Comparison of ENCODE assay signal across 9 cellular contexts in genomic region chr1:153608089-153608672, GRCh38. TPM values are rescaled to one million over a fixed set of nuclear protein-coding genes. Genes with fewer than 3 reads are reported as not detected.
DNase-seq lines count a peak whose midpoint lies in the region; ATAC-seq and TF ChIP-seq lines count a peak whose summit lies in the region.
"Had no signal": no experiment of that assay in that cellular context is flagged by ENCODE, and none has a peak within 500 bp of the region (broad histone marks: within the 10 kb centered on the region; RNA-seq: fewer than 3 reads in every experiment).

No MANE protein-coding gene starts in this region.

- H3K36me3 ChIP-seq in HEK293 (ENCODE audit: control insufficient read depth in 2 of 2, insufficient read depth in 1 of 2, low read length in 2 of 2) (no peaks in the 10 kb centered on the region), brain microvascular endothelial cell (replicated peaks) (peaks cover 9% of the 10 kb centered on the region), stomach smooth muscle (ENCODE audit: control insufficient read depth in 2 of 2, insufficient read depth in 2 of 2, low read length in 2 of 2) (peaks cover 13 to 17% of the 10 kb centered on the region in 2 donors)

- no peaks in the 10 kb centered on the region for H3K27me3 ChIP-seq in brain microvascular endothelial cell (replicated peaks)
- H3K27me3 ChIP-seq in layer of hippocampus (ENCODE audit: control insufficient read depth, insufficient read depth, low read length) = no peaks in the 10 kb centered on the region
- no peaks in the 10 kb centered on the region for H3K27me3 ChIP-seq in stomach smooth muscle (ENCODE audit: control insufficient read depth in 1 of 2, insufficient read depth in 2 of 2, low read length in 2 of 2)

- H3K4me3 ChIP-seq in HEK293 (ENCODE audit: low read depth, low read length) (no peak overlapping the region), brain microvascular endothelial cell (ENCODE audit: low read depth, low read length) (peak overlapping the region; percentile 56), stomach smooth muscle (ENCODE audit: low read length in 2 of 2) (peak overlapping the region in 1 of 2 donors; percentile 64)

- intact Hi-C loops in natural killer cell (cut with micrococcal nuclease) = no loop called here

- TF ChIP-seq CTCF in HEK293 (tag by site-specific recombination; IDR thresholded peaks at IDR 0.05) = no peak
- peak; percentile 1 for TF ChIP-seq CTCF in brain microvascular endothelial cell (IDR thresholded peaks at IDR 0.05; ENCODE audit: low read depth, low read length, missing control alignments)
- no peak for TF ChIP-seq CTCF in natural killer cell (IDR thresholded peaks at IDR 0.05)

- no peaks in the 10 kb centered on the region for H3K4me1 ChIP-seq in HEK293 (ENCODE audit: control insufficient read depth, insufficient read depth, low read length)
- H3K4me1 ChIP-seq in stomach smooth muscle (ENCODE audit: control insufficient read depth, insufficient read depth, low read length) = peaks cover 48% of the 10 kb centered on the region

- H3K9me3 ChIP-seq in HEK293 (ENCODE audit: control insufficient read depth, insufficient read depth, low read depth, low read length) = no peaks in the 10 kb centered on the region
- H3K9me3 ChIP-seq in stomach smooth muscle (ENCODE audit: control insufficient read depth in 2 of 2, low read length in 2 of 2) = no peaks in the 10 kb centered on the region

- POLR2A ChIA-PET in HEK293 (lab: Yijun Ruan, JAX) = interaction anchor here (3.3 kb wide), 1 partner anchor 18 kb away, joined by 10 read pairs; the partner anchor contains the start of gene S100A13

- in situ Hi-C loops in brain microvascular endothelial cell (cut with HindIII; ENCODE audit: low pct_ligation_motif_present, low sequenced_read_pairs) = no loop called here

- CTCF ChIA-PET in HEK293 (lab: Yijun Ruan, JAX) = interaction anchor here (0.6 to 2.8 kb wide), 2 partner anchors 19 to 123 kb away, joined by 3 to 16 read pairs; partner anchors contain the start of genes S100A1 and S100A13

- H3K27ac Mint-ChIP-seq in natural killer cell = no peak overlapping the region

- H3K27ac ChIP-seq in HEK293 (ENCODE audit: extremely low read depth, low read depth, low read length) = no peak overlapping the region
- H3K27ac ChIP-seq in brain microvascular endothelial cell = peak overlapping the region; percentile 78
- H3K27ac ChIP-seq in layer of hippocampus (ENCODE audit: low read depth, low read length) = peak overlapping the region; percentile 72
- H3K27ac ChIP-seq in stomach smooth muscle (ENCODE audit: low read length) = peak overlapping the region; percentile 58

- no peaks in the 10 kb centered on the region for H3K9me3 Mint-ChIP-seq in natural killer cell

- H3K36me3 Mint-ChIP-seq in natural killer cell = no peaks in the 10 kb centered on the region

- peak overlapping the region; percentile 30 to 60 for H3K9ac ChIP-seq in stomach smooth muscle (ENCODE audit: low read length in 2 of 2)

- ATAC-seq in natural killer cell (no peak), GM19395 (IDR thresholded peaks at IDR 0.05; ENCODE audit: unreplicated experiment) (no peak)

- H3K4me3 Mint-ChIP-seq in natural killer cell = no peak overlapping the region

- DNase-seq in brain microvascular endothelial cell (peak; percentile 7), superior temporal gyrus (ENCODE audit: extremely low spot score) (no peak), natural killer cell (no peak), NCI-H446 treated with DMSO at 0.1 percent for 48 hours (lab: John Stamatoyannopoulos, UW) (no peak)

- H3K27me3 Mint-ChIP-seq in natural killer cell (ENCODE audit: low read depth in 2 of 2) = peaks cover 2 to 5% of the 10 kb centered on the region in 2 donors

- no peaks in the 10 kb centered on the region for H3K4me1 Mint-ChIP-seq in natural killer cell

TF ChIP-seq in HEK293, 187 proteins besides CTCF, POLR2A, EP300 and RAD21:
- TF ChIP-seq HOXA7 (CRISPR knock-in tag; IDR thresholded peaks at IDR 0.05; ENCODE audit: borderline replicate concordance) (no peak), ZNF561 (tag by site-specific recombination; IDR thresholded peaks at IDR 0.05; ENCODE audit: borderline replicate concordance) (no peak), ZNF140 (tag by site-specific recombination; IDR thresholded peaks at IDR 0.05) (no peak), SCRT2 (tag by site-specific recombination; IDR thresholded peaks at IDR 0.05) (peak; percentile 48; the same call in 1 of the 2 replicates), ZFHX2 (tag by site-specific recombination; conservative IDR thresholded peaks at IDR 0.05) (peak; percentile 54; the same call in 1 of the 2 replicates), ZNF138 (tag by site-specific recombination; IDR thresholded peaks at IDR 0.05; ENCODE audit: borderline replicate concordance) (no peak), ZNF155 (tag by site-specific recombination; IDR thresholded peaks at IDR 0.05) (no peak), ZNF416 (tag by site-specific recombination; IDR thresholded peaks at IDR 0.05) (no peak), ZNF529 (tag by site-specific recombination; IDR thresholded peaks at IDR 0.05; ENCODE audit: insufficient replicate concordance) (no peak), KLF8 (tag by site-specific recombination; IDR thresholded peaks at IDR 0.05) (no peak), ZNF391 (tag by site-specific recombination; IDR thresholded peaks at IDR 0.05; ENCODE audit: borderline replicate concordance, low read depth) (no peak), FEZF1 (tag by site-specific recombination; IDR thresholded peaks at IDR 0.05) (no peak), EGR2 (tag by site-specific recombination; IDR thresholded peaks at IDR 0.05; ENCODE audit: low read depth) (peak; percentile 55)
TF ChIP-seq in HEK293: peak in this region for 3.

RNA-seq across cellular contexts. Expression of gene S100A16, which starts 4.8 kb away (rescaled TPM):
- total RNA-seq in natural killer cell = not detected

RNA-seq across cellular contexts. Expression of gene S100A14, which starts 7.9 kb away (rescaled TPM):
- total RNA-seq in natural killer cell = not detected

RNA-seq across cellular contexts. Expression of gene S100A13, which starts 19.1 kb away (rescaled TPM):
- total RNA-seq in natural killer cell = 1 to 10 TPM; 4.0 to 5.8 (median 4.1) TPM

RNA-seq across cellular contexts. Expression of gene S100A1, which starts 20.1 kb away (rescaled TPM):
- not detected for total RNA-seq in natural killer cell
- total RNA-seq: ureter had no signal

RNA-seq across cellular contexts. Expression of gene CHTOP, which starts 25.7 kb away (rescaled TPM):
- 100 to 1,000 TPM in 2 of 3 donors, 10 to 100 TPM in 1; 94.7 to 110 (median 106) TPM for total RNA-seq in natural killer cell
